ENCODE assay signal across 9 cellular contexts in genomic region chr19:41299046-41299754, GRCh38. TPM values are rescaled to one million over a fixed set of nuclear protein-coding genes. Genes with fewer than 3 reads are reported as not detected.
DNase-seq lines count a peak whose midpoint lies in the region; ATAC-seq lines count a peak whose summit lies in the region.
"Had no signal": no experiment of that assay in that cellular context is flagged by ENCODE, and none has a peak within 500 bp of the region (broad histone marks: within the 10 kb centered on the region; RNA-seq: fewer than 3 reads in every experiment).

No MANE protein-coding gene starts in this region.

- no peaks in the 10 kb centered on the region for H3K9me3 Mint-ChIP-seq in stimulated activated naive CD8-positive, alpha-beta T cell treated with anti-CD3 and anti-CD28 coated beads, Interleukin-15, Interleukin-2, amounts not matched to agents 100 ng/mL and 50 ng/mL, for 24 hours
- no peaks in the 10 kb centered on the region for H3K9me3 Mint-ChIP-seq in stimulated activated naive CD8-positive, alpha-beta T cell treated with anti-CD3 and anti-CD28 coated beads, Interleukin-15, amount 100 ng/mL, for 72 hours
- no peaks in the 10 kb centered on the region for H3K9me3 Mint-ChIP-seq in effector memory CD8-positive, alpha-beta T cell
- no peaks in the 10 kb centered on the region for H3K9me3 Mint-ChIP-seq in natural killer cell treated with Interleukin-12 subunit alpha and Interleukin-12 subunit beta and Interleukin-15 and Interleukin-18, amount 100 ng/mL, for 72 hours

- no peak overlapping the region for H3K4me3 Mint-ChIP-seq in stimulated activated naive CD8-positive, alpha-beta T cell treated with anti-CD3 and anti-CD28 coated beads, Interleukin-15, Interleukin-2, amounts not matched to agents 100 ng/mL and 50 ng/mL, for 24 hours
- H3K4me3 Mint-ChIP-seq in stimulated activated naive CD8-positive, alpha-beta T cell treated with anti-CD3 and anti-CD28 coated beads, Interleukin-15, amount 100 ng/mL, for 72 hours = no peak overlapping the region
- peak overlapping the region; percentile 30 to 63 for H3K4me3 Mint-ChIP-seq in effector memory CD8-positive, alpha-beta T cell
- peak overlapping the region; percentile 79 for H3K4me3 Mint-ChIP-seq in natural killer cell treated with Interleukin-12 subunit alpha and Interleukin-12 subunit beta and Interleukin-15 and Interleukin-18, amount 100 ng/mL, for 72 hours

- H3K27ac Mint-ChIP-seq in stimulated activated naive CD8-positive, alpha-beta T cell treated with anti-CD3 and anti-CD28 coated beads, Interleukin-15, Interleukin-2, amounts not matched to agents 100 ng/mL and 50 ng/mL, for 24 hours = peak overlapping the region; percentile 91
- peak overlapping the region in 1 of 2 donors; percentile 35 for H3K27ac Mint-ChIP-seq in stimulated activated naive CD8-positive, alpha-beta T cell treated with anti-CD3 and anti-CD28 coated beads, Interleukin-15, amount 100 ng/mL, for 72 hours
- H3K27ac Mint-ChIP-seq in effector memory CD8-positive, alpha-beta T cell = peak overlapping the region; percentile 94 to 97
- peak overlapping the region; percentile 97 to 98 for H3K27ac Mint-ChIP-seq in natural killer cell treated with Interleukin-12 subunit alpha and Interleukin-12 subunit beta and Interleukin-15 and Interleukin-18, amount 100 ng/mL, for 72 hours

- H3K27me3 Mint-ChIP-seq in stimulated activated naive CD8-positive, alpha-beta T cell treated with anti-CD3 and anti-CD28 coated beads, Interleukin-15, Interleukin-2, amounts not matched to agents 100 ng/mL and 50 ng/mL, for 24 hours = no peaks in the 10 kb centered on the region
- no peaks in the 10 kb centered on the region for H3K27me3 Mint-ChIP-seq in stimulated activated naive CD8-positive, alpha-beta T cell treated with anti-CD3 and anti-CD28 coated beads, Interleukin-15, amount 100 ng/mL, for 72 hours
- no peaks in the 10 kb centered on the region for H3K27me3 Mint-ChIP-seq in effector memory CD8-positive, alpha-beta T cell
- H3K27me3 Mint-ChIP-seq in natural killer cell treated with Interleukin-12 subunit alpha and Interleukin-12 subunit beta and Interleukin-15 and Interleukin-18, amount 100 ng/mL, for 72 hours = no peaks in the 10 kb centered on the region

- ATAC-seq in stimulated activated naive CD8-positive, alpha-beta T cell treated with anti-CD3 and anti-CD28 coated beads, Interleukin-15, amount 100 ng/mL, for 72 hours = no peak
- ATAC-seq in effector memory CD8-positive, alpha-beta T cell (replicated peaks) = no peak
- no peak for ATAC-seq in natural killer cell treated with Interleukin-12 subunit alpha and Interleukin-12 subunit beta and Interleukin-15 and Interleukin-18, amount 100 ng/mL, for 72 hours
- ATAC-seq in HG03457 (IDR thresholded peaks at IDR 0.05; ENCODE audit: unreplicated experiment) = no peak

- no peak for DNase-seq in stimulated activated naive CD8-positive, alpha-beta T cell treated with anti-CD3 and anti-CD28 coated beads, Interleukin-15, amount 100 ng/mL, for 72 hours
- no peak for DNase-seq in effector memory CD8-positive, alpha-beta T cell
- no peak for DNase-seq in natural killer cell treated with Interleukin-12 subunit alpha and Interleukin-12 subunit beta and Interleukin-15 and Interleukin-18, amount 100 ng/mL, for 72 hours (ENCODE audit: low spot score)
- DNase-seq in NCI-H226 (no peak), HuH-7.5 (ENCODE audit: low spot score) (no peak), NCI-H128 (lab: John Stamatoyannopoulos, UW; ENCODE audit: unreplicated experiment) (no peak)
- DNase-seq: activated T-cell treated with anti-CD3 and anti-CD28 coated beads for 4 hours had no signal

- H3K4me1 Mint-ChIP-seq in stimulated activated naive CD8-positive, alpha-beta T cell treated with anti-CD3 and anti-CD28 coated beads, Interleukin-15, Interleukin-2, amounts not matched to agents 100 ng/mL and 50 ng/mL, for 24 hours (ENCODE audit: low read depth) = peaks cover 100% of the 10 kb centered on the region
- peaks cover 100% of the 10 kb centered on the region for H3K4me1 Mint-ChIP-seq in stimulated activated naive CD8-positive, alpha-beta T cell treated with anti-CD3 and anti-CD28 coated beads, Interleukin-15, amount 100 ng/mL, for 72 hours
- H3K4me1 Mint-ChIP-seq in effector memory CD8-positive, alpha-beta T cell (ENCODE audit: low read depth in 2 of 2) = peaks cover 72 to 88% of the 10 kb centered on the region in 2 donors
- peaks cover 86 to 95% of the 10 kb centered on the region in 2 donors for H3K4me1 Mint-ChIP-seq in natural killer cell treated with Interleukin-12 subunit alpha and Interleukin-12 subunit beta and Interleukin-15 and Interleukin-18, amount 100 ng/mL, for 72 hours (ENCODE audit: low read depth in 2 of 2)

- peaks cover 89% of the 10 kb centered on the region for H3K36me3 Mint-ChIP-seq in stimulated activated naive CD8-positive, alpha-beta T cell treated with anti-CD3 and anti-CD28 coated beads, Interleukin-15, Interleukin-2, amounts not matched to agents 100 ng/mL and 50 ng/mL, for 24 hours (ENCODE audit: low read depth)
- peaks cover 98% of the 10 kb centered on the region for H3K36me3 Mint-ChIP-seq in effector memory CD8-positive, alpha-beta T cell (ENCODE audit: insufficient read depth)
- H3K36me3 Mint-ChIP-seq in natural killer cell treated with Interleukin-12 subunit alpha and Interleukin-12 subunit beta and Interleukin-15 and Interleukin-18, amount 100 ng/mL, for 72 hours = peaks cover 46% of the 10 kb centered on the region

RNA-seq across cellular contexts. Expression of gene CCDC97, which starts 10.8 kb away (rescaled TPM):
- 10 to 100 TPM; 52.5 to 56.2 TPM for total RNA-seq in natural killer cell treated with Interleukin-12 subunit alpha and Interleukin-12 subunit beta and Interleukin-15 and Interleukin-18, amount 100 ng/mL, for 72 hours

RNA-seq across cellular contexts. Expression of gene HNRNPUL1, which starts 35.0 kb away (rescaled TPM):
- 100 to 1,000 TPM; 248 to 319 TPM for total RNA-seq in natural killer cell treated with Interleukin-12 subunit alpha and Interleukin-12 subunit beta and Interleukin-15 and Interleukin-18, amount 100 ng/mL, for 72 hours

RNA-seq across cellular contexts. Expression of gene TGFB1, which starts 54.5 kb away (rescaled TPM):
- total RNA-seq in natural killer cell treated with Interleukin-12 subunit alpha and Interleukin-12 subunit beta and Interleukin-15 and Interleukin-18, amount 100 ng/mL, for 72 hours = 100 to 1,000 TPM; 108 to 131 TPM

Comparison
In these comparisons a context has a peak if more than half of its experiments do, and no peak if none do; other contexts are left out.
1. H3K4me3 Mint-ChIP-seq: peak in effector memory CD8-positive, alpha-beta T cell (2 of 2) and natural killer cell treated with Interleukin-12 subunit alpha and Interleukin-12 subunit beta and Interleukin-15 and Interleukin-18, amount 100 ng/mL, for 72 hours (single experiment); none in stimulated activated naive CD8-positive, alpha-beta T cell treated with anti-CD3 and anti-CD28 coated beads, Interleukin-15, Interleukin-2, amounts not matched to agents 100 ng/mL and 50 ng/mL, for 24 hours (single experiment) and stimulated activated naive CD8-positive, alpha-beta T cell treated with anti-CD3 and anti-CD28 coated beads, Interleukin-15, amount 100 ng/mL, for 72 hours (0 of 2).